ENCODE assay signal across 16 cellular contexts in the genomic region with DNA sequence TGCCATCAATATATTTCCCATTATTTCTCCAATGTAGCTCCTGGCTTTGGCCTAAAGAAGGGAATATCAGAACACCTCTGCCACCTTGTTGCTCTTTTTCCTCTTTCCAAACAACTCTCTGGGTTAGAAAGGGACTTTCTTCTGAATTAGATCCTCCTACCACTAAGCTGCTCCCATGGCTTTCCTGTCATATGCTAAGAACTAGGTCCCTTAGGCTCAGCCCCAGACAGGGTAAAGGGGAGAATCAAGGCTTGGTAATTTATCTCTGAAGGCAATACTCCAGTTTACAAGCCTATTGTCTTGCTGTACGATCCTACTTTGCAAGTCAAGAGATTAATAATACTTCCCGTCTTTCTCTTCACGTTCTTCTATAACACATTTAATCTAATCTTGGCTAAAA.
DNase-seq lines count a peak whose midpoint lies in the region; ATAC-seq, FAIRE-seq and TF ChIP-seq lines count a peak whose summit lies in the region.
"Had no signal": no experiment of that assay in that cellular context is flagged by ENCODE, and none has a peak within 500 bp of the region (broad histone marks: within the 10 kb centered on the region; RNA-seq: fewer than 3 reads in every experiment).

No MANE protein-coding gene starts in this region.

- H3K9me3 Mint-ChIP-seq in astrocyte (ENCODE audit: unreplicated experiment) = no peaks in the 10 kb centered on the region

- peaks cover 5% of the 10 kb centered on the region for H3K4me1 Mint-ChIP-seq in astrocyte (ENCODE audit: low read depth, unreplicated experiment)
- H3K4me1 Mint-ChIP-seq: B cell, IgD-negative memory B cell had no signal

- H3K27ac ChIP-seq in HUES64 (ENCODE audit: low read depth, low read length) (peak overlapping the region; percentile 7; the same call in 1 of the 2 replicates), astrocyte (ENCODE audit: low read depth, low read length) (no peak overlapping the region), small intestine (ENCODE audit: low read depth in 1 of 2, low read length in 1 of 2) (no peak overlapping the region)
- H3K27ac ChIP-seq: BLaER1 treated with 17β-estradiol and CSF1 and Interleukin-3, amounts not matched to agents 10 nM and 100 nM had no signal

- no peak for ATAC-seq in GM18517 (IDR thresholded peaks at IDR 0.05; ENCODE audit: unreplicated experiment)
- ATAC-seq: CD8-positive, alpha-beta T cell had no signal

- H3K4me3 Mint-ChIP-seq in astrocyte (ENCODE audit: unreplicated experiment) = no peak overlapping the region
- H3K4me3 Mint-ChIP-seq: B cell; CD8-positive, alpha-beta T cell; IgD-negative memory B cell had no signal

- H3K4me1 ChIP-seq in HUES64 (ENCODE audit: insufficient read depth, low read length) (peaks cover 17% of the 10 kb centered on the region), NT2/D1 (ENCODE audit: insufficient read depth, insufficient read length) (peaks cover 8% of the 10 kb centered on the region), astrocyte (ENCODE audit: insufficient read depth, low read length) (no peaks in the 10 kb centered on the region), small intestine (ENCODE audit: control insufficient read depth in 2 of 2, insufficient read depth in 1 of 2, low read depth in 1 of 2, low read length in 1 of 2) (no peaks in the 10 kb centered on the region)
- H3K4me1 ChIP-seq: BLaER1 treated with 17β-estradiol and CSF1 and Interleukin-3, amounts not matched to agents 10 nM and 100 nM had no signal

- no peak overlapping the region for H3K4me3 ChIP-seq in H7 (ENCODE audit: insufficient read depth, low read depth, low read length)
- no peak overlapping the region for H3K4me3 ChIP-seq in HUES64 (ENCODE audit: low read length)
- H3K4me3 ChIP-seq in NT2/D1 (ENCODE audit: insufficient read length, low read depth) = no peak overlapping the region
- no peak overlapping the region for H3K4me3 ChIP-seq in astrocyte (ENCODE audit: insufficient read depth, low read depth, low read length)
- H3K4me3 ChIP-seq in small intestine (ENCODE audit: low read depth in 1 of 2, low read length in 2 of 2) = no peak overlapping the region
- H3K4me3 ChIP-seq: BLaER1 treated with 17β-estradiol and CSF1 and Interleukin-3, amounts not matched to agents 10 nM and 100 nM had no signal

- H4K20me1 ChIP-seq in astrocyte (ENCODE audit: insufficient read depth, low read length) = no peaks in the 10 kb centered on the region
- H4K20me1 ChIP-seq: BLaER1 treated with 17β-estradiol and CSF1 and Interleukin-3, amounts not matched to agents 10 nM and 100 nM had no signal

- H3K9me3 ChIP-seq in HUES64 (ENCODE audit: insufficient read depth, low read depth, low read length) = no peaks in the 10 kb centered on the region
- no peaks in the 10 kb centered on the region for H3K9me3 ChIP-seq in NT2/D1 (ENCODE audit: insufficient read depth, low read length)
- no peaks in the 10 kb centered on the region for H3K9me3 ChIP-seq in astrocyte (ENCODE audit: insufficient read depth, low read depth, low read length)
- H3K9me3 ChIP-seq in small intestine (ENCODE audit: control insufficient read depth, low read depth) = no peaks in the 10 kb centered on the region

- no peak overlapping the region for H3K27ac Mint-ChIP-seq in astrocyte (ENCODE audit: unreplicated experiment)
- H3K27ac Mint-ChIP-seq: B cell; CD8-positive, alpha-beta T cell had no signal

- FAIRE-seq in astrocyte (lab: Jason Lieb, UNC) = no peak
- FAIRE-seq in small intestine (lab: Jason Lieb, UNC) = no peak
- FAIRE-seq: H1 had no signal

- WGBS in HUES64 = 30% methylated on average over 3 of the region's 3 CpGs
- WGBS in small intestine, 3 donors = 44 to 58% (median 48%) methylated on average over 3 of the region's 3 CpGs

- H2AFZ ChIP-seq in astrocyte (ENCODE audit: low read depth, low read length) = peak overlapping the region; percentile 47

- no peaks in the 10 kb centered on the region for H3K79me2 ChIP-seq in astrocyte (ENCODE audit: insufficient read depth, low read length)

- no peak overlapping the region for H3K4me2 ChIP-seq in astrocyte (ENCODE audit: low read length)
- H3K4me2 ChIP-seq: BLaER1 treated with 17β-estradiol and CSF1 and Interleukin-3, amounts not matched to agents 10 nM and 100 nM had no signal

- no peaks in the 10 kb centered on the region for H3K36me3 Mint-ChIP-seq in astrocyte (ENCODE audit: low read depth, unreplicated experiment)
- H3K36me3 Mint-ChIP-seq: CD8-positive, alpha-beta T cell; IgD-negative memory B cell had no signal

- DNase-seq in H7 (peak; percentile 11), NT2/D1 (ENCODE audit: low read depth, low spot score) (peak; percentile 35), astrocyte (ENCODE audit: low read depth) (no peak), small intestine (no peak), NCI-H2227 treated with DMSO at 0.1 percent for 48 hours (lab: John Stamatoyannopoulos, UW) (no peak), SIG-M5 (lab: John Stamatoyannopoulos, UW) (no peak)
- DNase-seq: CD8-positive, alpha-beta T cell; DMS79 treated with DMSO at 0.1 percent for 48 hours; GF-D8; HCEC 1CT had no signal

- H3K27me3 Mint-ChIP-seq in astrocyte (ENCODE audit: low read depth, unreplicated experiment) = no peaks in the 10 kb centered on the region

- H3K27me3 ChIP-seq in H7 (ENCODE audit: control insufficient read depth, insufficient read depth, low read length) = no peaks in the 10 kb centered on the region
- no peaks in the 10 kb centered on the region for H3K27me3 ChIP-seq in HUES64 (ENCODE audit: insufficient read depth, low read length)
- H3K27me3 ChIP-seq in NT2/D1 (ENCODE audit: insufficient read depth, insufficient read length) = no peaks in the 10 kb centered on the region
- no peaks in the 10 kb centered on the region for H3K27me3 ChIP-seq in astrocyte (ENCODE audit: insufficient read depth, low read length)
- no peaks in the 10 kb centered on the region for H3K27me3 ChIP-seq in small intestine (ENCODE audit: control insufficient read depth in 2 of 2, insufficient read depth in 2 of 2, low read length in 2 of 2)
- H3K27me3 ChIP-seq: BLaER1 treated with 17β-estradiol and CSF1 and Interleukin-3, amounts not matched to agents 10 nM and 100 nM had no signal

- no peak overlapping the region for H3K9ac ChIP-seq in HUES64 (ENCODE audit: low read depth, low read length)
- H3K9ac ChIP-seq in NT2/D1 (ENCODE audit: insufficient read length, low read depth) = no peak overlapping the region
- no peak overlapping the region for H3K9ac ChIP-seq in astrocyte (ENCODE audit: low read length)
- H3K9ac ChIP-seq: BLaER1 treated with 17β-estradiol and CSF1 and Interleukin-3, amounts not matched to agents 10 nM and 100 nM had no signal

- no peaks in the 10 kb centered on the region for H3K36me3 ChIP-seq in H7 (replicated peaks; ENCODE audit: control insufficient read depth, insufficient read depth, low read length)
- H3K36me3 ChIP-seq in HUES64 (ENCODE audit: insufficient read depth, low read length) = no peaks in the 10 kb centered on the region
- no peaks in the 10 kb centered on the region for H3K36me3 ChIP-seq in NT2/D1 (ENCODE audit: insufficient read depth, insufficient read length, low read length)
- no peaks in the 10 kb centered on the region for H3K36me3 ChIP-seq in astrocyte (ENCODE audit: insufficient read depth, low read length)
- no peaks in the 10 kb centered on the region for H3K36me3 ChIP-seq in small intestine (ENCODE audit: control insufficient read depth in 2 of 2, insufficient read depth in 2 of 2, low read length in 2 of 2)
- H3K36me3 ChIP-seq: BLaER1 treated with 17β-estradiol and CSF1 and Interleukin-3, amounts not matched to agents 10 nM and 100 nM had no signal

- no peak for TF ChIP-seq CTCF in astrocyte (IDR thresholded peaks at IDR 0.05; ENCODE audit: insufficient read depth, low read depth, low read length)

Comparison
In these comparisons a context has a peak if more than half of its experiments do, and no peak if none do; other contexts are left out.
1. DNase-seq: peak in H7 (single experiment) and NT2/D1 (single experiment); none in astrocyte (single experiment), small intestine (single experiment), NCI-H2227 treated with DMSO at 0.1 percent for 48 hours (single experiment) and SIG-M5 (single experiment).